In the genomic region with DNA sequence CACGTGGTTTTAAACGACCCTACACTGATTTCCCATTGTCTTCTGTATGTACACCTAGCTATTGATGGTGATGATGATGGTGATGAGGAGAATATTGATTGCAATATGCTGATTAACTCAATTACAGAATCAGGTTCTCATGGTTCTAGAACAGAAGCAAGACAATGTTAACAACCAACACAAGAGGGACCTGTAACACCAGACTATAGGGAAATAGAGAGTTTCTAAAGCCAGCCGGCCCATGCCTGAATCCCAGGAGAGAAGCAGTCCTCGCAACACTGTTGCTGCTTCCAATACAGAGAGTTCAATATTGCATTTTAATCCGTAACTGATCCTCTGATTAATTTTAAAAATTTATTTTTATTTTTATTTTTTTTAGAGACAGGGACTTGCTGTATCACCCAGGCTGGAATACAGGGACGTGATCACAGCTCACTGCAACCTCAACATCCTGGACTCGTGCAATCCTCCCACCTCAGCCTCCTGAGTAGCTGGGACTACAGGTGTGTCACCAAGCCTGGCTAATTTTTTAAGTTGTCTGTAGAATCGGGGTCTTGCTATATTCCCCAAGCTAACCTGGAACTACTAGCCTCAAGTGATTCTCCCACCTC, we compare ENCODE assay signal across 9 cellular contexts. TPM values are rescaled to one million over a fixed set of nuclear protein-coding genes. Genes with fewer than 3 reads are reported as not detected.
DNase-seq lines count a peak whose midpoint lies in the region; ATAC-seq and TF ChIP-seq lines count a peak whose summit lies in the region.
"Had no signal": no experiment of that assay in that cellular context is flagged by ENCODE, and none has a peak within 500 bp of the region (broad histone marks: within the 10 kb centered on the region; RNA-seq: fewer than 3 reads in every experiment).

No MANE protein-coding gene starts in this region.

- H3K9me3 Mint-ChIP-seq in mesothelial cell of epicardium = no peaks in the 10 kb centered on the region
- H3K9me3 Mint-ChIP-seq: dendritic cell treated with granulocyte-macrophage colony-stimulating factor and Interleukin-4, amounts not matched to agents 40 ng/mL and 50 ng/mL, for 4 days had no signal

- ATAC-seq in GM21576 (IDR thresholded peaks at IDR 0.05; ENCODE audit: unreplicated experiment) = peak; percentile 53
- no peak for ATAC-seq in HG02981 (IDR thresholded peaks at IDR 0.05; ENCODE audit: unreplicated experiment)
- no peak for ATAC-seq in HG02623 (IDR thresholded peaks at IDR 0.05; ENCODE audit: unreplicated experiment)

- H3K4me3 Mint-ChIP-seq in mesothelial cell of epicardium = no peak overlapping the region
- H3K4me3 Mint-ChIP-seq: dendritic cell treated with granulocyte-macrophage colony-stimulating factor and Interleukin-4, amounts not matched to agents 40 ng/mL and 50 ng/mL, for 4 days had no signal

- no peak for TF ChIP-seq CTCF in mesothelial cell of epicardium (IDR thresholded peaks at IDR 0.05; ENCODE audit: unreplicated experiment)

- H3K36me3 Mint-ChIP-seq in mesothelial cell of epicardium = no peaks in the 10 kb centered on the region

- H3K27me3 Mint-ChIP-seq in mesothelial cell of epicardium (ENCODE audit: low read depth) = no peaks in the 10 kb centered on the region

- H3K27ac Mint-ChIP-seq in mesothelial cell of epicardium = no peak overlapping the region
- H3K27ac Mint-ChIP-seq: dendritic cell treated with granulocyte-macrophage colony-stimulating factor and Interleukin-4, amounts not matched to agents 40 ng/mL and 50 ng/mL, for 4 days had no signal

- DNase-seq in AML-193 (lab: John Stamatoyannopoulos, UW) (peak; percentile 45 to 51), NCI-H524 (lab: John Stamatoyannopoulos, UW) (peak; percentile 22 to 58), brain pericyte (ENCODE audit: low read depth, low spot score) (peak; percentile 29), kidney glomerular epithelial cell (lab: John Stamatoyannopoulos, UW) (peak; percentile 85), mesothelial cell of epicardium (ENCODE audit: low spot score in 2 of 2, unreplicated experiment in 2 of 2) (no peak)

- H3K4me1 Mint-ChIP-seq in mesothelial cell of epicardium = peaks cover 8% of the 10 kb centered on the region

RNA-seq across cellular contexts. Expression of a gene that starts 22.2 kb away (rescaled TPM):
- 6.6 to 7.1 TPM (median 6.8 TPM) in 3 replicates for total RNA-seq in mesothelial cell of epicardium

Comparison
In these comparisons a context has a peak if more than half of its experiments do, and no peak if none do; other contexts are left out.
1. DNase-seq: peak in AML-193 (2 of 2), NCI-H524 (2 of 2), brain pericyte (single experiment) and kidney glomerular epithelial cell (single experiment); none in mesothelial cell of epicardium (0 of 2).